14 cellular contexts compared by ENCODE assay signal in the genomic region with DNA sequence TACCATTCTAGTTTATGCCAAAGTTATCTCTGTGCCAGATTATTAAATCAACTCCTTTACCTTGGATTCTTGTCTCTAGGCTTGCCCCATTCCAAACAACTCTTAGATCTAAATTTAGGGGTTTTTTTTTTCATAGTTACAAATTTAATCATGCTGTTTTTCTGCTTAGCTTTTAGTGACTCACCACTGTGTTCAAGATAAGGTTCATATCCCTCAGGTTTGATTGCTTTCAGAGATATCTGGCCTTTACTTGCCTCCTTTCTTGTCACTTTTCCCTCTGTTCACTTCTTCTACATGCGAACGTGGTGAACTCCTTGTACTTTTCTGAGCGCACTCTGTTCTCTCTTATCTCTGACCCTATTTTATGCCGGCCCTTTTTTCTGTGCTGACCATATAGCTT.
A peak's percentile ranks its signal among the peaks of the same experiment; 100 is the strongest.
DNase-seq lines count a peak whose midpoint lies in the region; ATAC-seq and TF ChIP-seq lines count a peak whose summit lies in the region.
"Had no signal": no experiment of that assay in that cellular context is flagged by ENCODE, and none has a peak within 500 bp of the region (broad histone marks: within the 10 kb centered on the region; RNA-seq: fewer than 3 reads in every experiment).

No MANE protein-coding gene starts in this region.

- H3K36me3 ChIP-seq in IMR-90 (ENCODE audit: control insufficient read depth, insufficient read depth, low read length) (0 out of 2 replicates have a peak, but pooled peaks cover 2% of the 10 kb centered on the region), adipocyte (ENCODE audit: control insufficient read depth, insufficient read depth, low read length, severe bottlenecking) (peaks cover 8% of the 10 kb centered on the region), psoas muscle (ENCODE audit: insufficient read depth in 1 of 2, low read depth in 1 of 2) (peaks cover 4 to 59% of the 10 kb centered on the region in 2 donors)
- H3K36me3 ChIP-seq: BE2C had no signal

- H2AK5ac ChIP-seq in IMR-90 (ENCODE audit: low read depth, low read length): no peak overlapping the region

- CTCF ChIA-PET in IMR-90 (lab: Yijun Ruan, JAX): interaction anchor here (0.9 kb wide), 1 partner anchor 29 kb away, joined by 3 read pairs; no protein-coding TSS in a partner anchor

- H3K14ac ChIP-seq in IMR-90 (replicated peaks; ENCODE audit: low read depth, low read length): peak overlapping the region; percentile 29; the same call in 1 of the 2 replicates

- H3K79me1 ChIP-seq in IMR-90 (ENCODE audit: low read depth in 1 of 2, low read length in 2 of 2): no peaks in the 10 kb centered on the region

- H2BK120ac ChIP-seq in IMR-90 (ENCODE audit: low read depth, low read length): peak overlapping the region; percentile 20; the same call in 1 of the 2 replicates

- ATAC-seq in IMR-90 (ENCODE audit: low read depth) (no peak), psoas muscle (no peak)
- ATAC-seq: CD8-positive, alpha-beta T cell; Panc1 had no signal

- POLR2A ChIA-PET in IMR-90 (lab: Charles Lee; ENCODE audit: unreplicated experiment): no interaction called here

- BruUV-seq in IMR-90 (replicated peaks; lab: Mats Ljungman, UMichigan): no TSS peak

- H4K5ac ChIP-seq in IMR-90 (ENCODE audit: low read depth, low read length): no peak overlapping the region

- no peak overlapping the region for H4K8ac ChIP-seq in IMR-90 (ENCODE audit: low read depth in 2 of 2, low read length in 2 of 2)

- no CpG with 5 or more reads among the region's 4 CpGs for WGBS in IMR-90 (ENCODE audit: extremely low coverage in 2 of 2, insufficient read length in 1 of 2), 2 experiments
- 92 to 97% (median 94%) methylated on average over 4 of the region's 4 CpGs for WGBS in psoas muscle, 3 donors

- no peak overlapping the region for H3K23ac ChIP-seq in IMR-90 (ENCODE audit: low read depth, low read length)

- H3K4ac ChIP-seq in IMR-90 (ENCODE audit: low read depth, low read length): peak overlapping the region; percentile 10; the same call in 1 of the 2 replicates

- no peak overlapping the region; the same call in 1 of the 2 replicates for H3K4me2 ChIP-seq in IMR-90 (ENCODE audit: low read depth, low read length)

- H2AK9ac ChIP-seq in IMR-90 (replicated peaks; ENCODE audit: low read depth, low read length, poor library complexity): no peak overlapping the region

- H3K56ac ChIP-seq in IMR-90 (ENCODE audit: extremely low read depth, insufficient read depth, low read length): no peak overlapping the region

- H4K20me1 ChIP-seq in IMR-90 (ENCODE audit: insufficient read depth, low read length): no peaks in the 10 kb centered on the region

- H3K27ac ChIP-seq in IMR-90 (ENCODE audit: insufficient read depth, low read length) (no peak overlapping the region), psoas muscle (no peak overlapping the region)

- no peak overlapping the region for H2BK15ac ChIP-seq in IMR-90 (ENCODE audit: low read depth, low read length)

- TF ChIP-seq RAD21 in IMR-90 (IDR thresholded peaks at IDR 0.05; ENCODE audit: low read length): no peak

- intact Hi-C loops in IMR-90 (cut with micrococcal nuclease) (no loop called here), psoas muscle (cut with DNase I) (loop anchor here in 1 of 2 donors (5.0 kb wide), 1 partner anchor 507 kb away; no protein-coding TSS in a partner anchor)

- no peak overlapping the region for H3K18ac ChIP-seq in IMR-90 (ENCODE audit: low read depth, low read length)

- in situ Hi-C loops in IMR-90 (cut with MboI; ENCODE audit: low sequenced_read_pairs): no loop called here

- no peak for TF ChIP-seq POLR2A in IMR-90 (IDR thresholded peaks at IDR 0.05; ENCODE audit: low read depth, low read length)

- no peaks in the 10 kb centered on the region for H3K9me1 ChIP-seq in IMR-90 (ENCODE audit: insufficient read depth, low read length)

- TF ChIP-seq CTCF in IMR-90 (conservative IDR thresholded peaks at IDR 0.05; ENCODE audit: low read depth, low read length): no peak
- TF ChIP-seq CTCF in fibroblast of the aortic adventitia (IDR thresholded peaks at IDR 0.05; ENCODE audit: insufficient read depth, low read length): no peak
- no peak for TF ChIP-seq CTCF in psoas muscle (IDR thresholded peaks at IDR 0.05)

- H2BK20ac ChIP-seq in IMR-90 (ENCODE audit: low read depth, low read length): no peak overlapping the region

- peak; percentile 50 for DNase-seq in IMR-90
- DNase-seq in adipocyte (ENCODE audit: low read depth): peak; percentile 33
- peak; percentile 44 for DNase-seq in fibroblast of the aortic adventitia (ENCODE audit: low read depth)
- no peak for DNase-seq in NCI-H510A treated with DMSO at 0.1 percent for 48 hours (lab: John Stamatoyannopoulos, UW)
- DNase-seq in NCI-H748 (lab: John Stamatoyannopoulos, UW; ENCODE audit: unreplicated experiment): no peak
- DNase-seq in psoas muscle: no peak
- DNase-seq in activated CD4-positive, CD25-positive, alpha-beta regulatory T cell treated with anti-CD3 and anti-CD28 coated beads, Interleukin-2, amount 50 U/mL, for 72 hours: no peak
- DNase-seq: BE2C; CD8-positive, alpha-beta T cell; DND-41; NCI-H146; NCI-H748 treated with DMSO at 0.1 percent for 48 hours; SHP77 treated with DMSO at 0.1 percent for 48 hours had no signal

- H3K4me3 ChIP-seq in IMR-90 (ENCODE audit: insufficient read depth, low read depth, low read length): no peak overlapping the region
- no peak overlapping the region for H3K4me3 ChIP-seq in adipocyte (ENCODE audit: low read length)
- H3K4me3 ChIP-seq in fibroblast of the aortic adventitia (ENCODE audit: low read depth, low read length): no peak overlapping the region
- H3K4me3 ChIP-seq in psoas muscle: no peak overlapping the region

- no peak overlapping the region for H2AFZ ChIP-seq in IMR-90 (replicated peaks; ENCODE audit: low read length, poor library complexity)

- H3K4me1 ChIP-seq in IMR-90 (ENCODE audit: control insufficient read depth, insufficient read depth, low read length) (peaks cover 6% of the 10 kb centered on the region; the same call in 1 of the 2 replicates), adipocyte (ENCODE audit: control insufficient read depth, insufficient read depth, low read length) (peaks cover 23% of the 10 kb centered on the region), psoas muscle (no peaks in the 10 kb centered on the region)
- H3K4me1 ChIP-seq: BE2C had no signal

- H3K27me3 ChIP-seq in IMR-90 (ENCODE audit: control insufficient read depth, insufficient read depth, low read length) (no peaks in the 10 kb centered on the region), adipocyte (replicated peaks; ENCODE audit: control insufficient read depth, insufficient read depth, low read length) (no peaks in the 10 kb centered on the region), psoas muscle (ENCODE audit: insufficient read depth in 3 of 3, low read length in 2 of 3) (no peaks in the 10 kb centered on the region)
- H3K27me3 ChIP-seq: BE2C had no signal

- H3K9me3 ChIP-seq in IMR-90 (ENCODE audit: control insufficient read depth, insufficient read depth, low read length): no peaks in the 10 kb centered on the region
- no peaks in the 10 kb centered on the region for H3K9me3 ChIP-seq in adipocyte (ENCODE audit: control insufficient read depth, low read length)
- H3K9me3 ChIP-seq in psoas muscle: no peaks in the 10 kb centered on the region
- H3K9me3 ChIP-seq: BE2C had no signal

- no peak overlapping the region for H4K91ac ChIP-seq in IMR-90 (ENCODE audit: insufficient read depth, low read depth, low read length)

- H2BK5ac ChIP-seq in IMR-90 (ENCODE audit: low read depth, low read length, poor library complexity, severe bottlenecking): peak overlapping the region; percentile 24

- dilution Hi-C loops in IMR-90 (cut with HindIII; ENCODE audit: low sequenced_read_pairs, unreplicated experiment): no loop called here

- H3K9ac ChIP-seq in IMR-90 (ENCODE audit: low read depth, low read length) (no peak overlapping the region), adipocyte (ENCODE audit: low read length) (no peak overlapping the region)

TF ChIP-seq in IMR-90, 13 proteins besides CTCF, POLR2A, EP300 and RAD21:
- no peak for TF ChIP-seq CEBPB (IDR thresholded peaks at IDR 0.05; ENCODE audit: low read depth, low read length)
- no peak for TF ChIP-seq FOS (IDR thresholded peaks at IDR 0.05; ENCODE audit: low read depth, low read length)
- TF ChIP-seq SMC3 (IDR thresholded peaks at IDR 0.05; ENCODE audit: low read depth, low read length): no peak
- TF ChIP-seq RFX5 (IDR thresholded peaks at IDR 0.05; ENCODE audit: low read depth, low read length): no peak
- TF ChIP-seq MAZ (IDR thresholded peaks at IDR 0.05; ENCODE audit: borderline replicate concordance, low read depth, low read length): no peak
- no peak for TF ChIP-seq BHLHE40 (IDR thresholded peaks at IDR 0.05; ENCODE audit: low read depth, low read length)
- TF ChIP-seq MXI1 (IDR thresholded peaks at IDR 0.05; ENCODE audit: borderline replicate concordance, low read depth, low read length): no peak
- TF ChIP-seq CHD1 (IDR thresholded peaks at IDR 0.05; ENCODE audit: low read depth, low read length): no peak
- TF ChIP-seq RCOR1 (IDR thresholded peaks at IDR 0.05; ENCODE audit: insufficient replicate concordance, low read length): no peak
- TF ChIP-seq, protein P1, sequence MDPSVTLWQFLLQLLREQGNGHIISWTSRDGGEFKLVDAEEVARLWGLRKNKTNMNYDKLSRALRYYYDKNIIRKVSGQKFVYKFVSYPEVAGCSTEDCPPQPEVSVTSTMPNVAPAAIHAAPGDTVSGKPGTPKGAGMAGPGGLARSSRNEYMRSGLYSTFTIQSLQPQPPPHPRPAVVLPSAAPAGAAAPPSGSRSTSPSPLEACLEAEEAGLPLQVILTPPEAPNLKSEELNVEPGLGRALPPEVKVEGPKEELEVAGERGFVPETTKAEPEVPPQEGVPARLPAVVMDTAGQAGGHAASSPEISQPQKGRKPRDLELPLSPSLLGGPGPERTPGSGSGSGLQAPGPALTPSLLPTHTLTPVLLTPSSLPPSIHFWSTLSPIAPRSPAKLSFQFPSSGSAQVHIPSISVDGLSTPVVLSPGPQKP (IDR thresholded peaks at IDR 0.05; ENCODE audit: borderline replicate concordance, low read depth, low read length): no peak
- no peak for TF ChIP-seq MAFK (IDR thresholded peaks at IDR 0.05; ENCODE audit: low read depth, low read length)
- TF ChIP-seq, protein P2, sequence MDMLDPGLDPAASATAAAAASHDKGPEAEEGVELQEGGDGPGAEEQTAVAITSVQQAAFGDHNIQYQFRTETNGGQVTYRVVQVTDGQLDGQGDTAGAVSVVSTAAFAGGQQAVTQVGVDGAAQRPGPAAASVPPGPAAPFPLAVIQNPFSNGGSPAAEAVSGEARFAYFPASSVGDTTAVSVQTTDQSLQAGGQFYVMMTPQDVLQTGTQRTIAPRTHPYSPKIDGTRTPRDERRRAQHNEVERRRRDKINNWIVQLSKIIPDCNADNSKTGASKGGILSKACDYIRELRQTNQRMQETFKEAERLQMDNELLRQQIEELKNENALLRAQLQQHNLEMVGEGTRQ (IDR thresholded peaks at IDR 0.05; ENCODE audit: low read depth, low read length): no peak
- TF ChIP-seq NFE2L2 (IDR thresholded peaks at IDR 0.05; ENCODE audit: low read depth, low read length): no peak

Comparison
In these comparisons a context has a peak if more than half of its experiments do, and no peak if none do; other contexts are left out.
1. DNase-seq: peak in IMR-90 (single experiment), adipocyte (single experiment) and fibroblast of the aortic adventitia (single experiment); none in NCI-H510A treated with DMSO at 0.1 percent for 48 hours (single experiment), NCI-H748 (single experiment), psoas muscle (0 of 2) and activated CD4-positive, CD25-positive, alpha-beta regulatory T cell treated with anti-CD3 and anti-CD28 coated beads, Interleukin-2, amount 50 U/mL, for 72 hours (single experiment).